In the genomic region with DNA sequence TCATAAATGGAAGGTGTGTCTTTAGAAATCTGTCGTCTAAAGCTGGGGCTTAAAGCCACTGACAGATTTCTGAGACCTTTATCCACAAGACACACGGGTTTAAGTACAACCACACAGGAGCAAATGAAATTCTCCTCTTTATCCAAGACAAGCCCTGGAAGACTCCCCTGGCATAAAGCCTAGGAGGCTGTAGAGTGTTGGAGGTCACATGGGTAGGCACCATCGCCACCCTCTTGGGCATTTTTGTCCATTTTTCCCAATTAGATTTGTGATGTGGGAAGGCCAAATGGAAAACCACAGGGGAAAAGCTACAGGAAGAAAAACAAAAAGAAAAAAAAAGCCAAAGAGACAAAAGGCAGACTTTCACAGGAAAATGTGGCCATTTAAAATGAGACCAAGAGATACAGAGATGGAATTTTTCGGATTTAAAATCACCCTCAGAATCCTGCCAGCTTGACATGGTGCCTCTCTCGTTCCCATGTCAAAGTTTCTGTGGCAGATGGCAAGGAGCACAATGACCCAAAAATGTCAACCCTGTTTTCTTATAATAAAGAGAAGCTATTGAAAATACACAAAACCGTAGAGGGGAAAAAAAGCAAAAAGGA, we compare ENCODE assay signal across 24 cellular contexts.
DNase-seq lines count a peak whose midpoint lies in the region; ATAC-seq and TF ChIP-seq lines count a peak whose summit lies in the region.
"Had no signal": no experiment of that assay in that cellular context is flagged by ENCODE, and none has a peak within 500 bp of the region (broad histone marks: within the 10 kb centered on the region; RNA-seq: fewer than 3 reads in every experiment).

No MANE protein-coding gene starts in this region.

- H3K27me3 ChIP-seq in WERI-Rb-1 (ENCODE audit: insufficient read depth, low read depth, severe bottlenecking) (no peaks in the 10 kb centered on the region), colonic mucosa (no peaks in the 10 kb centered on the region)
- H3K27me3 ChIP-seq in CD4-positive, alpha-beta T cell (ENCODE audit: control insufficient read depth, insufficient read depth, low read length): no peaks in the 10 kb centered on the region
- H3K27me3 ChIP-seq: BLaER1 treated with 17β-estradiol and CSF1 and Interleukin-3, amounts not matched to agents 10 nM and 100 nM had no signal

- H3K4me3 Mint-ChIP-seq in CD4-positive, alpha-beta T cell: no peak overlapping the region
- H3K4me3 Mint-ChIP-seq: B cell; CD4-positive, alpha-beta memory T cell; CD8-positive, alpha-beta memory T cell had no signal

- H3K4me1 ChIP-seq in colonic mucosa: no peaks in the 10 kb centered on the region
- H3K4me1 ChIP-seq: BLaER1 treated with 17β-estradiol and CSF1 and Interleukin-3, amounts not matched to agents 10 nM and 100 nM had no signal

- H3K4me1 Mint-ChIP-seq in CD4-positive, alpha-beta T cell (ENCODE audit: low read depth): no peaks in the 10 kb centered on the region
- H3K4me1 Mint-ChIP-seq: B cell; CD4-positive, alpha-beta memory T cell; CD8-positive, alpha-beta memory T cell had no signal

- POLR2A ChIA-PET in CD4-positive, alpha-beta T cell (lab: Charles Lee): no interaction called here

- ATAC-seq in CD4-positive, alpha-beta T cell (ENCODE audit: poor library complexity): no peak
- ATAC-seq: A549 had no signal

- intact Hi-C loops in colonic mucosa (cut with DNase I): no loop called here
- intact Hi-C loops in CD4-positive, alpha-beta T cell (cut with DNase I, micrococcal nuclease): no loop called here

- TF ChIP-seq CTCF in WERI-Rb-1 (IDR thresholded peaks at IDR 0.05; ENCODE audit: low read depth, low read length): no peak
- TF ChIP-seq CTCF in colonic mucosa (IDR thresholded peaks at IDR 0.05): no peak
- no peak for TF ChIP-seq CTCF in CD4-positive, alpha-beta T cell (IDR thresholded peaks at IDR 0.05)

- peak; percentile 9 to 44 for DNase-seq in NCI-H446 (lab: John Stamatoyannopoulos, UW)
- no peak for DNase-seq in NCI-H446 treated with DMSO at 0.1 percent for 48 hours (lab: John Stamatoyannopoulos, UW)
- peak; percentile 94 for DNase-seq in G401 (ENCODE audit: low spot score)
- DNase-seq in WERI-Rb-1: peak; percentile 43
- peak; percentile 55 to 95 for DNase-seq in cerebellar nuclear complex (lab: John Stamatoyannopoulos, UW)
- no peak for DNase-seq in SW480 (ENCODE audit: low spot score)
- DNase-seq in colonic mucosa: no peak
- DNase-seq in CD4-positive, alpha-beta T cell: no peak
- DNase-seq: AML-193; CD4-positive, alpha-beta memory T cell; CD8-positive, alpha-beta memory T cell; COR-L47; DMS 273 treated with DMSO at 0.1 percent for 48 hours; DMS153; DMS53; DMS79; DND-41; EL; GF-D8 had no signal

- H3K27ac Mint-ChIP-seq in CD4-positive, alpha-beta T cell: no peak overlapping the region
- H3K27ac Mint-ChIP-seq: B cell; CD4-positive, alpha-beta memory T cell; CD8-positive, alpha-beta memory T cell had no signal

- CTCF ChIA-PET in CD4-positive, alpha-beta T cell (lab: Charles Lee): no interaction called here

- H3K9me3 Mint-ChIP-seq in CD4-positive, alpha-beta T cell: no peaks in the 10 kb centered on the region

- no peak overlapping the region for H3K9ac ChIP-seq in colonic mucosa (ENCODE audit: low read depth in 2 of 2, low read length in 2 of 2)
- H3K9ac ChIP-seq: BLaER1 treated with 17β-estradiol and CSF1 and Interleukin-3, amounts not matched to agents 10 nM and 100 nM had no signal

- H3K36me3 ChIP-seq in WERI-Rb-1 (no peaks in the 10 kb centered on the region), colonic mucosa (no peaks in the 10 kb centered on the region)
- H3K36me3 ChIP-seq: BLaER1 treated with 17β-estradiol and CSF1 and Interleukin-3, amounts not matched to agents 10 nM and 100 nM had no signal

- in situ Hi-C loops in G401 (cut with HindIII; ENCODE audit: low sequenced_read_pairs): no loop called here

- peaks cover 8% of the 10 kb centered on the region for H3K27me3 Mint-ChIP-seq in CD4-positive, alpha-beta T cell

- H3K27ac ChIP-seq in WERI-Rb-1: no peak overlapping the region
- no peak overlapping the region for H3K27ac ChIP-seq in colonic mucosa
- H3K27ac ChIP-seq in CD4-positive, alpha-beta T cell (ENCODE audit: low read depth, low read length): no peak overlapping the region
- H3K27ac ChIP-seq: 22Rv1; A549; BLaER1 treated with 17β-estradiol and CSF1 and Interleukin-3, amounts not matched to agents 10 nM and 100 nM; C4-2B had no signal

- H3K4me3 ChIP-seq in WERI-Rb-1 (ENCODE audit: low read depth, low read length) (no peak overlapping the region), colonic mucosa (no peak overlapping the region)
- H3K4me3 ChIP-seq: A549; BLaER1 treated with 17β-estradiol and CSF1 and Interleukin-3, amounts not matched to agents 10 nM and 100 nM had no signal

- H3K9me3 ChIP-seq in WERI-Rb-1 (ENCODE audit: severe bottlenecking) (no peaks in the 10 kb centered on the region), colonic mucosa (no peaks in the 10 kb centered on the region)
- no peaks in the 10 kb centered on the region for H3K9me3 ChIP-seq in CD4-positive, alpha-beta T cell (ENCODE audit: control insufficient read depth, low read length)
- H3K9me3 ChIP-seq: A549 had no signal

- no peaks in the 10 kb centered on the region for H3K36me3 Mint-ChIP-seq in CD4-positive, alpha-beta T cell (ENCODE audit: low read depth)
- H3K36me3 Mint-ChIP-seq: CD4-positive, alpha-beta memory T cell; CD8-positive, alpha-beta memory T cell had no signal

Comparison
In these comparisons a context has a peak if more than half of its experiments do, and no peak if none do; other contexts are left out.
1. DNase-seq: peak in NCI-H446 (2 of 2), G401 (single experiment), WERI-Rb-1 (single experiment) and cerebellar nuclear complex (2 of 2); none in NCI-H446 treated with DMSO at 0.1 percent for 48 hours (single experiment), SW480 (single experiment), colonic mucosa (single experiment) and CD4-positive, alpha-beta T cell (0 of 10).